ENCODE assay signal across 1 cellular context in the genomic region with DNA sequence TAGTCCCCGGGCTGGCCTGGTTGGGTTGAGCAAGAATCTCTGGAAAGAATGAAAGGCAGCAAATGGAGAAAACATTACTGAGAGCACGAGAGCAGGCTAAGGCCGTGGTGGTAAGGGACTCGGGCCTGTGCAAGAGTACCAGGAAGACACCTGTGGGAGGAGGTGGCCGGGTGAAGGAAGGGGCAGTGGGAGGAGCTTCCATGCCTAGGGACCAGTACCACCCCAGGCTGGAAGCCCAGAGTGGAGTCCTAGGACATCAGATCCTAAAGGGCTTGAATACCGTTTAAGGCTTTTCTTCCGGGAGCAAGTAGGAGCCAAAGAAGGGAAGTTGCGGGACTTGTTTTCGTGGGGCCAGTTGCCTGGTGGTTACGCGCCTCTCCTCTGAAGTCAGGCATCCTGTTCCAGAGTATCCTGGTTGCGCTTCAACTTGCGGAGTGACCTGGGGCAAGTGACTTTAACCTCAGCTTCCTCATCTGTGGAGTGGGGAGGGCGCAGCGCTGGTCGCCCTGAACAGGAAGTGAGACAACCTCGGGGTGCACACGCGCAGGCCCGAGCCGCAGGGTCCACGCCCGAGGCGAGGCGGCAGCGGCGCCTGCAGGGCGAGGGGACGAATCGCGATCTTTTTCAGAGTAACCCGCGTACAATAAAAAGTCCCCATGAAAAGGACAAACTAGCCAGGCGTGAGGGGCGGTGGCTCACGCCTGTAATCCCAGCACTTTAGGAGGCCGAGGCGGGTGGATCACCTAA.
A peak's percentile ranks its signal among the peaks of the same experiment; 100 is the strongest.
TF ChIP-seq lines count a peak whose summit lies in the region.

No MANE protein-coding gene starts in this region.

TF ChIP-seq in HepG2, 621 proteins besides CTCF, POLR2A, EP300 and RAD21 (continued from another document and continues in another):
- TF ChIP-seq ZNF407 (CRISPR knock-in tag; IDR thresholded peaks at IDR 0.05; ENCODE audit: not compliant biosample characterization) (no peak), MAF1 (CRISPR knock-in tag; IDR thresholded peaks at IDR 0.05; ENCODE audit: borderline replicate concordance) (peak; percentile 22), SP2 (CRISPR knock-in tag; IDR thresholded peaks at IDR 0.05) (no peak), RBM22 (optimal IDR thresholded peaks at IDR 0.05; ENCODE audit: low read length) (no peak), KAT2B (IDR thresholded peaks at IDR 0.05; ENCODE audit: borderline replicate concordance, low read depth, low read length) (no peak), TARDBP (CRISPR knock-in tag; IDR thresholded peaks at IDR 0.05) (no peak; the same call in 1 of the 2 replicates), MATR3 (CRISPR knock-in tag; IDR thresholded peaks at IDR 0.05) (no peak), ZNF432 (CRISPR knock-in tag; IDR thresholded peaks at IDR 0.05; ENCODE audit: borderline replicate concordance) (no peak), ZNF572 (CRISPR knock-in tag; IDR thresholded peaks at IDR 0.05) (no peak; the same call in 1 of the 2 replicates), MXI1 (IDR thresholded peaks at IDR 0.05; ENCODE audit: borderline replicate concordance, low read depth, low read length) (peak; percentile 97), ZNF563 (CRISPR knock-in tag; IDR thresholded peaks at IDR 0.05) (no peak), HOXA9 (CRISPR knock-in tag; IDR thresholded peaks at IDR 0.05; ENCODE audit: borderline replicate concordance) (no peak), ZNF30 (CRISPR knock-in tag; IDR thresholded peaks at IDR 0.05) (no peak), RORA (CRISPR knock-in tag; IDR thresholded peaks at IDR 0.05) (no peak), HDAC2 (CRISPR knock-in tag; IDR thresholded peaks at IDR 0.05) (peak; percentile 93), ZNF691 (CRISPR knock-in tag; IDR thresholded peaks at IDR 0.05; ENCODE audit: borderline replicate concordance, low read depth) (peak; percentile 90), GATAD2A (CRISPR knock-in tag; IDR thresholded peaks at IDR 0.05) (peak; percentile 78; the same call in 1 of the 2 replicates), ARNTL (CRISPR knock-in tag; IDR thresholded peaks at IDR 0.05) (no peak; the same call in 1 of the 2 replicates), DMTF1 (CRISPR knock-in tag; IDR thresholded peaks at IDR 0.05) (no peak), ATF7-NPFF (CRISPR knock-in tag; IDR thresholded peaks at IDR 0.05; ENCODE audit: low read depth) (peak; percentile 94), GABPA (IDR thresholded peaks at IDR 0.05; ENCODE audit: low read depth, low read length) (no peak), GABPA (CRISPR knock-in tag; IDR thresholded peaks at IDR 0.05; ENCODE audit: low read depth) (peak; percentile 87), CREM (IDR thresholded peaks at IDR 0.05) (no peak), CREM (CRISPR knock-in tag; IDR thresholded peaks at IDR 0.05) (no peak), ZNF850 (CRISPR knock-in tag; conservative IDR thresholded peaks at IDR 0.05) (no peak), ZNF205 (CRISPR knock-in tag; IDR thresholded peaks at IDR 0.05) (peak; percentile 74; the same call in 1 of the 2 replicates), CREB3 (CRISPR knock-in tag; IDR thresholded peaks at IDR 0.05) (no peak), CENPBD1 (CRISPR knock-in tag; IDR thresholded peaks at IDR 0.05; ENCODE audit: borderline replicate concordance, low read depth) (no peak; the same call in 1 of the 2 replicates), KDM4B (CRISPR knock-in tag; IDR thresholded peaks at IDR 0.05) (peak; percentile 70; the same call in 1 of the 2 replicates), SIN3B (IDR thresholded peaks at IDR 0.05; ENCODE audit: low read length) (no peak), MLXIP (CRISPR knock-in tag; IDR thresholded peaks at IDR 0.05; ENCODE audit: borderline replicate concordance) (no peak), RARG (CRISPR knock-in tag; IDR thresholded peaks at IDR 0.05; ENCODE audit: low read depth) (0 out of 2 replicates have a peak, but pooled peaks have one; percentile 62), STAT5B (CRISPR knock-in tag; IDR thresholded peaks at IDR 0.05) (no peak), NFYB (CRISPR knock-in tag; IDR thresholded peaks at IDR 0.05) (no peak; the same call in 1 of the 2 replicates), ZNF430 (CRISPR knock-in tag; IDR thresholded peaks at IDR 0.05) (peak; percentile 56; the same call in 1 of the 2 replicates), EHMT2 (IDR thresholded peaks at IDR 0.05; ENCODE audit: borderline replicate concordance, low read depth, low read length) (no peak), ATAD3A (CRISPR knock-in tag; IDR thresholded peaks at IDR 0.05) (peak; percentile 28; the same call in 1 of the 2 replicates), MBD4 (IDR thresholded peaks at IDR 0.05; ENCODE audit: borderline replicate concordance, low read length) (no peak), ZBTB20 (CRISPR knock-in tag; IDR thresholded peaks at IDR 0.05; ENCODE audit: borderline replicate concordance, low read depth) (peak; percentile 74)
- TF ChIP-seq, protein P1, sequence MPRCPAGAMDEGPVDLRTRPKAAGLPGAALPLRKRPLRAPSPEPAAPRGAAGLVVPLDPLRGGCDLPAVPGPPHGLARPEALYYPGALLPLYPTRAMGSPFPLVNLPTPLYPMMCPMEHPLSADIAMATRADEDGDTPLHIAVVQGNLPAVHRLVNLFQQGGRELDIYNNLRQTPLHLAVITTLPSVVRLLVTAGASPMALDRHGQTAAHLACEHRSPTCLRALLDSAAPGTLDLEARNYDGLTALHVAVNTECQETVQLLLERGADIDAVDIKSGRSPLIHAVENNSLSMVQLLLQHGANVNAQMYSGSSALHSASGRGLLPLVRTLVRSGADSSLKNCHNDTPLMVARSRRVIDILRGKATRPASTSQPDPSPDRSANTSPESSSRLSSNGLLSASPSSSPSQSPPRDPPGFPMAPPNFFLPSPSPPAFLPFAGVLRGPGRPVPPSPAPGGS (CRISPR knock-in tag; IDR thresholded peaks at IDR 0.05) = peak; percentile 91
- TF ChIP-seq, protein P2, sequence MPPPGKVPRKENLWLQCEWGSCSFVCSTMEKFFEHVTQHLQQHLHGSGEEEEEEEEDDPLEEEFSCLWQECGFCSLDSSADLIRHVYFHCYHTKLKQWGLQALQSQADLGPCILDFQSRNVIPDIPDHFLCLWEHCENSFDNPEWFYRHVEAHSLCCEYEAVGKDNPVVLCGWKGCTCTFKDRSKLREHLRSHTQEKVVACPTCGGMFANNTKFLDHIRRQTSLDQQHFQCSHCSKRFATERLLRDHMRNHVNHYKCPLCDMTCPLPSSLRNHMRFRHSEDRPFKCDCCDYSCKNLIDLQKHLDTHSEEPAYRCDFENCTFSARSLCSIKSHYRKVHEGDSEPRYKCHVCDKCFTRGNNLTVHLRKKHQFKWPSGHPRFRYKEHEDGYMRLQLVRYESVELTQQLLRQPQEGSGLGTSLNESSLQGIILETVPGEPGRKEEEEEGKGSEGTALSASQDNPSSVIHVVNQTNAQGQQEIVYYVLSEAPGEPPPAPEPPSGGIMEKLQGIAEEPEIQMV (CRISPR knock-in tag; IDR thresholded peaks at IDR 0.05; ENCODE audit: low read depth) = peak; percentile 92; the same call in 1 of the 2 replicates
